19 cellular contexts compared by ENCODE assay signal in the genomic region with DNA sequence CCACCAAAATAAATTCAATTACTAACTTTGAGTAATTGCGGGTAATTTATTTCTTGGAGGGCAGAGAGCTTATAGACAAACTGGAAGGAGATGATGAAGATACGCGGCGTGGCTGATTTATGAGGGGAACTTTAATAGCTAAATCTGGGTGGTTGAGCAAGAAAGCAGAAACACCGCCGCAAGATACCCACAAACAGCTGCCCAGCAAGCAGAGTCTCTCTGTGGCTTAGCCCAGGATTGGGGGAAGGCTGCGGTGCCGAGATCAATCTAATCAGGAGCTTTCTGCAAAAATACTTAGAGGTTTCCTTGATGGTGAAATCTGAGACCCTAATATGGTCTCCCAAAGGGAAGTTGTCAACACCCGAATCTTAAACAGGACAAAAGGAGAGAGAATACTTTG.
"Had no signal": no experiment of that assay in that cellular context is flagged by ENCODE, and none has a peak within 500 bp of the region (broad histone marks: within the 10 kb centered on the region; RNA-seq: fewer than 3 reads in every experiment).

No MANE protein-coding gene starts in this region.

- H3K27ac ChIP-seq: adrenal gland, parathyroid adenoma, thyroid gland, upper lobe of right lung, WERI-Rb-1 had no signal

- H3K27me3 ChIP-seq: adrenal gland, thyroid gland, upper lobe of right lung had no signal

- H3K36me3 ChIP-seq: adrenal gland, thyroid gland, upper lobe of right lung, WERI-Rb-1 had no signal

- H3K9me3 ChIP-seq: adrenal gland, thyroid gland, upper lobe of right lung had no signal

- ATAC-seq: activated CD8-positive, alpha-beta T cell treated with anti-CD3 and anti-CD28 coated beads, Interleukin-2, amount 10 ng/mL, durations not matched to agents 7 days and 5 days; esophagus mucosa; left cardiac atrium; right cardiac atrium; upper lobe of right lung had no signal

- H3K4me3 ChIP-seq: adrenal gland, thyroid gland, upper lobe of right lung had no signal

- H3K4me1 ChIP-seq: adrenal gland, parathyroid adenoma, thyroid gland, upper lobe of right lung had no signal

- H3K79me2 ChIP-seq: parathyroid adenoma had no signal

- H3K9ac ChIP-seq: parathyroid adenoma had no signal

- DNase-seq: activated CD4-positive, alpha-beta T cell treated with anti-CD3 and anti-CD28 coated beads, Interleukin-2, amount 10 ng/mL, durations not matched to agents 7 days and 5 days; activated CD4-positive, CD25-positive, alpha-beta regulatory T cell treated with anti-CD3 and anti-CD28 coated beads, Interleukin-2, amount 50 U/mL, for 72 hours; activated CD8-positive, alpha-beta T cell treated with anti-CD3 and anti-CD28 coated beads, Interleukin-2, amount 10 ng/mL, durations not matched to agents 7 days and 5 days; activated T-cell treated with anti-CD3 and anti-CD28 coated beads, Interleukin-2, amount 50 U/mL, for 1 hour; adrenal gland; central memory CD4-positive, alpha-beta T cell; effector memory CD4-positive, alpha-beta T cell; islet precursor cell; left cardiac atrium; nephron progenitor cell; nucleus accumbens; right cardiac atrium; stimulated activated CD4-positive, alpha-beta T cell treated with anti-CD3 and anti-CD28 coated beads, Interleukin-1b, Interleukin-23, amount 100 ng/mL, for 48 hours; substantia nigra; thyroid gland; upper lobe of right lung; WERI-Rb-1 had no signal
